ENCODE assay signal across 3 cellular contexts in genomic region chr10:86341361-86341811, GRCh38.
TF ChIP-seq lines count a peak whose summit lies in the region.

No MANE protein-coding gene starts in this region.

TF ChIP-seq in SK-N-SH, 30 proteins besides CTCF, POLR2A, EP300 and RAD21 (continued from another document):
- TF ChIP-seq, protein P1, sequence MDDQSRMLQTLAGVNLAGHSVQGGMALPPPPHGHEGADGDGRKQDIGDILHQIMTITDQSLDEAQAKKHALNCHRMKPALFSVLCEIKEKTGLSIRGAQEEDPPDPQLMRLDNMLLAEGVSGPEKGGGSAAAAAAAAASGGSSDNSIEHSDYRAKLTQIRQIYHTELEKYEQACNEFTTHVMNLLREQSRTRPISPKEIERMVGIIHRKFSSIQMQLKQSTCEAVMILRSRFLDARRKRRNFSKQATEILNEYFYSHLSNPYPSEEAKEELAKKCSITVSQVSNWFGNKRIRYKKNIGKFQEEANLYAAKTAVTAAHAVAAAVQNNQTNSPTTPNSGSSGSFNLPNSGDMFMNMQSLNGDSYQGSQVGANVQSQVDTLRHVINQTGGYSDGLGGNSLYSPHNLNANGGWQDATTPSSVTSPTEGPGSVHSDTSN (IDR thresholded peaks at IDR 0.05): no peak
- TF ChIP-seq RFX5 (IDR thresholded peaks at IDR 0.05; ENCODE audit: low read length): no peak
- no peak for TF ChIP-seq EZH2phosphoT487 (IDR thresholded peaks at IDR 0.05; ENCODE audit: borderline replicate concordance, low read depth)
- TF ChIP-seq, protein P2, sequence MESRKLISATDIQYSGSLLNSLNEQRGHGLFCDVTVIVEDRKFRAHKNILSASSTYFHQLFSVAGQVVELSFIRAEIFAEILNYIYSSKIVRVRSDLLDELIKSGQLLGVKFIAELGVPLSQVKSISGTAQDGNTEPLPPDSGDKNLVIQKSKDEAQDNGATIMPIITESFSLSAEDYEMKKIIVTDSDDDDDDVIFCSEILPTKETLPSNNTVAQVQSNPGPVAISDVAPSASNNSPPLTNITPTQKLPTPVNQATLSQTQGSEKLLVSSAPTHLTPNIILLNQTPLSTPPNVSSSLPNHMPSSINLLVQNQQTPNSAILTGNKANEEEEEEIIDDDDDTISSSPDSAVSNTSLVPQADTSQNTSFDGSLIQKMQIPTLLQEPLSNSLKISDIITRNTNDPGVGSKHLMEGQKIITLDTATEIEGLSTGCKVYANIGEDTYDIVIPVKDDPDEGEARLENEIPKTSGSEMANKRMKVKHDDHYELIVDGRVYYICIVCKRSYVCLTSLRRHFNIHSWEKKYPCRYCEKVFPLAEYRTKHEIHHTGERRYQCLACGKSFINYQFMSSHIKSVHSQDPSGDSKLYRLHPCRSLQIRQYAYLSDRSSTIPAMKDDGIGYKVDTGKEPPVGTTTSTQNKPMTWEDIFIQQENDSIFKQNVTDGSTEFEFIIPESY (IDR thresholded peaks at IDR 0.05; ENCODE audit: borderline replicate concordance, low read depth): no peak
- TF ChIP-seq RCOR1 (IDR thresholded peaks at IDR 0.05; ENCODE audit: low read length): no peak
- TF ChIP-seq ELF1 (IDR thresholded peaks at IDR 0.05): no peak
- TF ChIP-seq FOXJ3 (CRISPR knock-in tag; IDR thresholded peaks at IDR 0.05): no peak; the same call in 1 of the 2 replicates

TF ChIP-seq in SK-N-SH treated with all-trans-retinoic acid at 6 μM for 48 hours, 23 proteins besides CTCF, POLR2A, EP300 and RAD21 (continued from another document):
- no peak for TF ChIP-seq PATZ1 (CRISPR knock-in tag; IDR thresholded peaks at IDR 0.05; ENCODE audit: borderline replicate concordance)
- no peak for TF ChIP-seq CREB5 (CRISPR knock-in tag; IDR thresholded peaks at IDR 0.05; ENCODE audit: low read depth)
- TF ChIP-seq CSDC2 (CRISPR knock-in tag; IDR thresholded peaks at IDR 0.05): no peak
- no peak for TF ChIP-seq POU6F1 (CRISPR knock-in tag; IDR thresholded peaks at IDR 0.05; ENCODE audit: borderline replicate concordance, low read depth)
- no peak for TF ChIP-seq ZC3H10 (CRISPR knock-in tag; IDR thresholded peaks at IDR 0.05)
- TF ChIP-seq TCF4 (CRISPR knock-in tag; IDR thresholded peaks at IDR 0.05; ENCODE audit: borderline replicate concordance): no peak
TF ChIP-seq in SK-N-SH treated with all-trans-retinoic acid at 6 μM for 48 hours: peak in this region for 0.

TF ChIP-seq in GM23338, 12 proteins besides CTCF, POLR2A, EP300 and RAD21:
- TF ChIP-seq, protein P3, sequence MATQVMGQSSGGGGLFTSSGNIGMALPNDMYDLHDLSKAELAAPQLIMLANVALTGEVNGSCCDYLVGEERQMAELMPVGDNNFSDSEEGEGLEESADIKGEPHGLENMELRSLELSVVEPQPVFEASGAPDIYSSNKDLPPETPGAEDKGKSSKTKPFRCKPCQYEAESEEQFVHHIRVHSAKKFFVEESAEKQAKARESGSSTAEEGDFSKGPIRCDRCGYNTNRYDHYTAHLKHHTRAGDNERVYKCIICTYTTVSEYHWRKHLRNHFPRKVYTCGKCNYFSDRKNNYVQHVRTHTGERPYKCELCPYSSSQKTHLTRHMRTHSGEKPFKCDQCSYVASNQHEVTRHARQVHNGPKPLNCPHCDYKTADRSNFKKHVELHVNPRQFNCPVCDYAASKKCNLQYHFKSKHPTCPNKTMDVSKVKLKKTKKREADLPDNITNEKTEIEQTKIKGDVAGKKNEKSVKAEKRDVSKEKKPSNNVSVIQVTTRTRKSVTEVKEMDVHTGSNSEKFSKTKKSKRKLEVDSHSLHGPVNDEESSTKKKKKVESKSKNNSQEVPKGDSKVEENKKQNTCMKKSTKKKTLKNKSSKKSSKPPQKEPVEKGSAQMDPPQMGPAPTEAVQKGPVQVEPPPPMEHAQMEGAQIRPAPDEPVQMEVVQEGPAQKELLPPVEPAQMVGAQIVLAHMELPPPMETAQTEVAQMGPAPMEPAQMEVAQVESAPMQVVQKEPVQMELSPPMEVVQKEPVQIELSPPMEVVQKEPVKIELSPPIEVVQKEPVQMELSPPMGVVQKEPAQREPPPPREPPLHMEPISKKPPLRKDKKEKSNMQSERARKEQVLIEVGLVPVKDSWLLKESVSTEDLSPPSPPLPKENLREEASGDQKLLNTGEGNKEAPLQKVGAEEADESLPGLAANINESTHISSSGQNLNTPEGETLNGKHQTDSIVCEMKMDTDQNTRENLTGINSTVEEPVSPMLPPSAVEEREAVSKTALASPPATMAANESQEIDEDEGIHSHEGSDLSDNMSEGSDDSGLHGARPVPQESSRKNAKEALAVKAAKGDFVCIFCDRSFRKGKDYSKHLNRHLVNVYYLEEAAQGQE (IDR thresholded peaks at IDR 0.05; ENCODE audit: unreplicated experiment): no peak
- TF ChIP-seq EZH2phosphoT487 (IDR thresholded peaks at IDR 0.05; ENCODE audit: unreplicated experiment): no peak
- no peak for TF ChIP-seq NANOG (IDR thresholded peaks at IDR 0.05; ENCODE audit: borderline replicate concordance)
- no peak for TF ChIP-seq ZNF462 (CRISPR knock-in tag; IDR thresholded peaks at IDR 0.05)
- no peak for TF ChIP-seq ZNF114 (CRISPR knock-in tag; IDR thresholded peaks at IDR 0.05)
- no peak for TF ChIP-seq POLR2AphosphoS5 (IDR thresholded peaks at IDR 0.05; ENCODE audit: low read depth)
- no peak for TF ChIP-seq ZNF331 (CRISPR knock-in tag; IDR thresholded peaks at IDR 0.05; ENCODE audit: low read depth)
- TF ChIP-seq STAT1 (IDR thresholded peaks at IDR 0.05; ENCODE audit: unreplicated experiment): no peak
TF ChIP-seq in GM23338: peak in this region for 0.
